ENCODE assay signal across 19 cellular contexts in genomic region chr16:87047221-87048037, GRCh38.
A peak's percentile ranks its signal among the peaks of the same experiment; 100 is the strongest.
DNase-seq lines count a peak whose midpoint lies in the region; ATAC-seq and TF ChIP-seq lines count a peak whose summit lies in the region.
"Had no signal": no experiment of that assay in that cellular context is flagged by ENCODE, and none has a peak within 500 bp of the region (broad histone marks: within the 10 kb centered on the region; RNA-seq: fewer than 3 reads in every experiment).

No MANE protein-coding gene starts in this region.

- H3F3A ChIP-seq in GM23338 (replicated peaks; ENCODE audit: low read depth): no peaks in the 10 kb centered on the region

- H3K79me2 ChIP-seq in GM23338 (replicated peaks; ENCODE audit: insufficient read depth): no peaks in the 10 kb centered on the region

- peak overlapping the region; percentile 36; the same call in 1 of the 2 replicates for H3K27ac Mint-ChIP-seq in GM23338
- H3K27ac Mint-ChIP-seq: immature natural killer cell; naive thymus-derived CD8-positive, alpha-beta T cell; T-helper 17 cell had no signal

- ATAC-seq in GM23338 (peak; percentile 73), HG02763 (IDR thresholded peaks at IDR 0.05; ENCODE audit: unreplicated experiment) (no peak), GM21825 (IDR thresholded peaks at IDR 0.05; ENCODE audit: unreplicated experiment) (no peak), HG02840 (IDR thresholded peaks at IDR 0.05; ENCODE audit: low FRiP score, unreplicated experiment) (no peak)
- ATAC-seq: naive thymus-derived CD8-positive, alpha-beta T cell; stimulated activated naive CD8-positive, alpha-beta T cell treated with anti-CD3 and anti-CD28 coated beads, Interleukin-15, Interleukin-2, amounts not matched to agents 100 U/mL and 50 U/mL, for 24 hours; T-helper 17 cell had no signal

- H3K9me3 ChIP-seq in NT2/D1 (ENCODE audit: insufficient read depth, low read length): no peaks in the 10 kb centered on the region
- H3K9me3 ChIP-seq: colonic mucosa, upper lobe of left lung had no signal

- H3K27me3 Mint-ChIP-seq in GM23338 (ENCODE audit: insufficient read depth, low read depth, poor library complexity): peaks cover 7% of the 10 kb centered on the region

- H3K4me1 ChIP-seq in GM23338 (ENCODE audit: insufficient read depth) (peaks cover 7% of the 10 kb centered on the region; the same call in 1 of the 2 replicates), NT2/D1 (ENCODE audit: insufficient read depth, insufficient read length) (peaks cover 13% of the 10 kb centered on the region)
- H3K4me1 ChIP-seq: colonic mucosa had no signal

- H3K4me2 ChIP-seq in GM23338: 0 out of 2 replicates have a peak overlapping the region, but pooled peaks have one; percentile 38

- H3K27me3 ChIP-seq in GM23338 (ENCODE audit: insufficient read depth) (no peaks in the 10 kb centered on the region), NT2/D1 (ENCODE audit: insufficient read depth, insufficient read length) (peaks cover 3% of the 10 kb centered on the region)
- H3K27me3 ChIP-seq: colonic mucosa, upper lobe of left lung had no signal

- no peak overlapping the region for H3K4me3 Mint-ChIP-seq in GM23338
- H3K4me3 Mint-ChIP-seq: immature natural killer cell; naive thymus-derived CD8-positive, alpha-beta T cell had no signal

- no peaks in the 10 kb centered on the region for H3K36me3 Mint-ChIP-seq in GM23338 (ENCODE audit: low read depth)
- H3K36me3 Mint-ChIP-seq: immature natural killer cell; naive thymus-derived CD8-positive, alpha-beta T cell had no signal

- peaks cover 23% of the 10 kb centered on the region for H3K4me1 Mint-ChIP-seq in GM23338
- H3K4me1 Mint-ChIP-seq: immature natural killer cell had no signal

- TF ChIP-seq CTCF in GM23338 (conservative IDR thresholded peaks at IDR 0.05; ENCODE audit: low read depth in 2 of 2): no peak

- H3K9me2 ChIP-seq in GM23338 (ENCODE audit: insufficient read depth): no peaks in the 10 kb centered on the region

- H4K20me1 ChIP-seq in GM23338 (replicated peaks; ENCODE audit: insufficient read depth): no peaks in the 10 kb centered on the region

- peak overlapping the region; percentile 90 for H2AFZ ChIP-seq in GM23338

- H3K9ac ChIP-seq in NT2/D1 (ENCODE audit: insufficient read length, low read depth): peak overlapping the region; percentile 46

- DNase-seq in GM23338 (ENCODE audit: low spot score) (no peak), NCI-H1092 treated with DMSO at 0.1 percent for 48 hours (lab: John Stamatoyannopoulos, UW) (peak; percentile 87), NT2/D1 (ENCODE audit: low read depth, low spot score) (no peak), left kidney (ENCODE audit: low read depth, low spot score) (peak; percentile 92), NOMO-1 treated with dmso at 0.1 percent for 144 hours (lab: John Stamatoyannopoulos, UW; ENCODE audit: unreplicated experiment) (no peak)
- DNase-seq: aorta; colonic mucosa; immature natural killer cell; Karpas-422; NCI-H1930; NK-92 treated with Interleukin-12 subunit alpha and Interleukin-12 subunit beta, amount 100 ng/mL, for 24 hours; stimulated activated naive CD8-positive, alpha-beta T cell treated with anti-CD3 and anti-CD28 coated beads, Interleukin-15, Interleukin-2, amounts not matched to agents 100 U/mL and 50 U/mL, for 24 hours; T-helper 17 cell; upper lobe of left lung had no signal

- no peak overlapping the region for H3K4me3 ChIP-seq in GM23338
- H3K4me3 ChIP-seq in NT2/D1 (ENCODE audit: insufficient read length, low read depth): no peak overlapping the region
- H3K4me3 ChIP-seq: colonic mucosa, lung, upper lobe of left lung had no signal

- H3K36me3 ChIP-seq in GM23338 (ENCODE audit: insufficient read depth) (no peaks in the 10 kb centered on the region; the same call in 1 of the 2 replicates), NT2/D1 (ENCODE audit: insufficient read depth, insufficient read length, low read length) (no peaks in the 10 kb centered on the region)
- H3K36me3 ChIP-seq: colonic mucosa, upper lobe of left lung had no signal

- H3K27ac ChIP-seq in GM23338 (ENCODE audit: low read depth): no peak overlapping the region
- H3K27ac ChIP-seq: colonic mucosa, upper lobe of left lung had no signal

- no peaks in the 10 kb centered on the region for H3K9me3 Mint-ChIP-seq in GM23338
- H3K9me3 Mint-ChIP-seq: immature natural killer cell; naive thymus-derived CD8-positive, alpha-beta T cell had no signal

TF ChIP-seq in GM23338, 12 proteins besides CTCF, POLR2A, EP300 and RAD21 (continues in another document):
- TF ChIP-seq ZNF114 (CRISPR knock-in tag; IDR thresholded peaks at IDR 0.05): no peak
- no peak for TF ChIP-seq ZNF462 (CRISPR knock-in tag; IDR thresholded peaks at IDR 0.05)
- no peak for TF ChIP-seq ETS1 (IDR thresholded peaks at IDR 0.05)
- no peak for TF ChIP-seq POLR2AphosphoS5 (IDR thresholded peaks at IDR 0.05; ENCODE audit: low read depth)

Comparison
In these comparisons a context has a peak if more than half of its experiments do, and no peak if none do; other contexts are left out.
1. DNase-seq: peak in NCI-H1092 treated with DMSO at 0.1 percent for 48 hours (single experiment) and left kidney (single experiment); none in GM23338 (single experiment), NT2/D1 (single experiment) and NOMO-1 treated with dmso at 0.1 percent for 144 hours (single experiment).